ENCODE assay signal across 8 cellular contexts in genomic region chr7:127514499-127514898, GRCh38.
DNase-seq lines count a peak whose midpoint lies in the region; ATAC-seq, FAIRE-seq and TF ChIP-seq lines count a peak whose summit lies in the region.

No MANE protein-coding gene starts in this region.

- no peak overlapping the region for H3K27ac ChIP-seq in adrenal gland
- H3K27ac ChIP-seq in kidney (ENCODE audit: low read depth in 2 of 2, low read length in 2 of 2): no peak overlapping the region
- no peak overlapping the region for H3K27ac ChIP-seq in ovary

- ATAC-seq in HG03457 (IDR thresholded peaks at IDR 0.05; ENCODE audit: unreplicated experiment): no peak
- no peak for ATAC-seq in HG02870 (IDR thresholded peaks at IDR 0.05; ENCODE audit: unreplicated experiment)

- TF ChIP-seq POLR2A in adrenal gland (IDR thresholded peaks at IDR 0.05) (no peak), ovary (IDR thresholded peaks at IDR 0.05) (no peak)

- no peak for FAIRE-seq in kidney (lab: Jason Lieb, UNC)

- intact Hi-C loops in adrenal gland (cut with DNase I) (loop anchor here in 1 of 2 donors (10.0 kb wide), 1 partner anchor 170 kb away; no protein-coding TSS in a partner anchor), kidney (cut with DNase I) (no loop called here), ovary (cut with DNase I) (loop anchor here in 1 of 4 donors (10.0 kb wide), 1 partner anchor 170 kb away; no protein-coding TSS in a partner anchor)

- H3K9ac ChIP-seq in kidney (ENCODE audit: low read length in 2 of 2): no peak overlapping the region

- TF ChIP-seq EP300 in ovary (IDR thresholded peaks at IDR 0.05): no peak

- H3K4me3 ChIP-seq in adrenal gland (no peak overlapping the region), kidney (ENCODE audit: low read length in 2 of 2) (no peak overlapping the region), ovary (no peak overlapping the region)

- peaks cover 5% of the 10 kb centered on the region for H3K27me3 ChIP-seq in adrenal gland
- no peaks in the 10 kb centered on the region for H3K27me3 ChIP-seq in ovary

- DNase-seq in ACHN: peak; percentile 53
- peak; percentile 16 for DNase-seq in NCI-H146 (lab: John Stamatoyannopoulos, UW)
- no peak for DNase-seq in adrenal gland
- DNase-seq in kidney: no peak
- DNase-seq in ovary: no peak

- no peaks in the 10 kb centered on the region for H3K4me1 ChIP-seq in adrenal gland (replicated peaks in 1 of 2)
- H3K4me1 ChIP-seq in kidney (ENCODE audit: control insufficient read depth in 1 of 2, insufficient read depth in 1 of 2, low read depth in 1 of 2, low read length in 2 of 2): no peaks in the 10 kb centered on the region
- no peaks in the 10 kb centered on the region for H3K4me1 ChIP-seq in ovary (ENCODE audit: insufficient read depth)

- in situ Hi-C loops in ACHN (cut with HindIII; ENCODE audit: low pct_ligation_motif_present, low pct_unique_long_range_greater_than_20kb, low sequenced_read_pairs): no loop called here

- TF ChIP-seq CTCF in GM12874 (IDR thresholded peaks at IDR 0.05; ENCODE audit: insufficient read depth, low read depth, low read length): peak; percentile 12; the same call in 1 of the 2 replicates
- TF ChIP-seq CTCF in adrenal gland (IDR thresholded peaks at IDR 0.05): peak in 5 of 6 experiments; percentile 7 to 46 (median 37)
- TF ChIP-seq CTCF in kidney (IDR thresholded peaks at IDR 0.05; ENCODE audit: borderline replicate concordance, extremely low read depth, insufficient read depth): peak; percentile 29
- no peak for TF ChIP-seq CTCF in ovary (IDR thresholded peaks at IDR 0.05)

- H3K9me3 ChIP-seq in adrenal gland (replicated peaks in 1 of 3) (no peaks in the 10 kb centered on the region), kidney (ENCODE audit: control insufficient read depth in 1 of 2, low read length in 2 of 2) (no peaks in the 10 kb centered on the region), ovary (no peaks in the 10 kb centered on the region)

- no peaks in the 10 kb centered on the region for H3K36me3 ChIP-seq in adrenal gland (replicated peaks in 1 of 2)
- no peaks in the 10 kb centered on the region for H3K36me3 ChIP-seq in kidney (ENCODE audit: control insufficient read depth in 1 of 2, insufficient read depth in 2 of 2, low read length in 2 of 2)
- H3K36me3 ChIP-seq in ovary: no peaks in the 10 kb centered on the region

Comparison
In these comparisons a context has a peak if more than half of its experiments do, and no peak if none do; other contexts are left out.
1. DNase-seq: peak in ACHN (single experiment) and NCI-H146 (single experiment); none in adrenal gland (0 of 7), kidney (single experiment) and ovary (0 of 5).
2. CTCF ChIP-seq: peak in GM12874 (single experiment), adrenal gland (5 of 6) and kidney (single experiment); none in ovary (0 of 3).